Comparison of ENCODE assay signal across 27 cellular contexts in genomic region chr13:33651766-33652165, GRCh38.
A peak's percentile ranks its signal among the peaks of the same experiment; 100 is the strongest.
DNase-seq lines count a peak whose midpoint lies in the region; ATAC-seq, FAIRE-seq and TF ChIP-seq lines count a peak whose summit lies in the region.
"Had no signal": no experiment of that assay in that cellular context is flagged by ENCODE, and none has a peak within 500 bp of the region (broad histone marks: within the 10 kb centered on the region; RNA-seq: fewer than 3 reads in every experiment).

No MANE protein-coding gene starts in this region.

- FAIRE-seq in HTR-8/SVneo (lab: Jason Lieb, UNC), result peak; percentile 4
- FAIRE-seq: A549, D721Med, GM12878 had no signal

- H3K9me2 ChIP-seq in GM23338 (ENCODE audit: insufficient read depth) (no peaks in the 10 kb centered on the region), PC-9 (ENCODE audit: insufficient read depth) (no peaks in the 10 kb centered on the region)

- TF ChIP-seq CTCF in GM23338 (conservative IDR thresholded peaks at IDR 0.05; ENCODE audit: low read depth in 2 of 2) (no peak), PC-9 (conservative IDR thresholded peaks at IDR 0.05) (no peak), endodermal cell (conservative IDR thresholded peaks at IDR 0.05) (no peak)

- H3K27ac Mint-ChIP-seq in GM23338 (no peak overlapping the region), endodermal cell (no peak overlapping the region)
- H3K27ac Mint-ChIP-seq in stimulated activated naive B cell treated with anti-CD40 and anti-IgM and Interleukin-4, amounts not matched to agents 10 μg/mL and 1 μg/mL and 100 μg/mL, for 72 hours, result no peak overlapping the region
- no peak overlapping the region for H3K27ac Mint-ChIP-seq in activated CD4-positive, alpha-beta memory T cell treated with anti-CD3 and anti-CD28 coated beads for 36 hours
- H3K27ac Mint-ChIP-seq: CD14-positive monocyte; CD4-positive, alpha-beta T cell; CD8-positive, alpha-beta memory T cell; HFFc6 had no signal

- DNase-seq in GM23338 (ENCODE audit: low spot score), result no peak
- DNase-seq in HTR-8/SVneo (ENCODE audit: insufficient read length, low spot score), result no peak
- DNase-seq in PC-9, result no peak
- no peak for DNase-seq in endodermal cell
- DNase-seq in SHP77 (lab: John Stamatoyannopoulos, UW), result no peak
- no peak for DNase-seq in stimulated activated naive B cell treated with anti-CD40 and anti-IgM and Interleukin-4, amounts not matched to agents 10 μg/mL and 1 μg/mL and 100 μg/mL, for 72 hours
- DNase-seq in activated CD4-positive, alpha-beta memory T cell treated with anti-CD3 and anti-CD28 coated beads for 36 hours, result no peak
- DNase-seq: 8988T; ACHN; AML-193; BE2C; CD4-positive, alpha-beta T cell; CD8-positive, alpha-beta memory T cell; DMS 273 treated with DMSO at 0.1 percent for 48 hours; DMS79; EL; GDM1; GOT3; H7; HFFc6 had no signal

- POLR2A ChIA-PET in PC-9 (lab: Charles Lee; ENCODE audit: unreplicated experiment), result no interaction called here
- POLR2A ChIA-PET in activated CD4-positive, alpha-beta memory T cell treated with anti-CD3 and anti-CD28 coated beads for 36 hours (lab: Charles Lee), result no interaction called here

- H3K4me1 Mint-ChIP-seq in GM23338 (no peaks in the 10 kb centered on the region), endodermal cell (peaks cover 16% of the 10 kb centered on the region)
- no peaks in the 10 kb centered on the region for H3K4me1 Mint-ChIP-seq in stimulated activated naive B cell treated with anti-CD40 and anti-IgM and Interleukin-4, amounts not matched to agents 10 μg/mL and 1 μg/mL and 100 μg/mL, for 72 hours
- no peaks in the 10 kb centered on the region for H3K4me1 Mint-ChIP-seq in activated CD4-positive, alpha-beta memory T cell treated with anti-CD3 and anti-CD28 coated beads for 36 hours (ENCODE audit: low read depth)
- H3K4me1 Mint-ChIP-seq: CD14-positive monocyte; CD8-positive, alpha-beta memory T cell had no signal

- H3K79me2 ChIP-seq in GM23338 (replicated peaks; ENCODE audit: insufficient read depth) (no peaks in the 10 kb centered on the region), PC-9 (ENCODE audit: low read depth) (no peaks in the 10 kb centered on the region)

- H3K4me2 ChIP-seq in GM23338 (no peak overlapping the region), PC-9 (no peak overlapping the region)
- H3K4me2 ChIP-seq: A549; BLaER1 treated with 17β-estradiol and CSF1 and Interleukin-3, amounts not matched to agents 10 nM and 100 nM had no signal

- H3K27me3 ChIP-seq in GM23338 (ENCODE audit: insufficient read depth) (no peaks in the 10 kb centered on the region), PC-9 (ENCODE audit: insufficient read depth, low read depth) (no peaks in the 10 kb centered on the region), endodermal cell (ENCODE audit: control insufficient read depth, insufficient read depth, low read length, poor library complexity, severe bottlenecking) (no peaks in the 10 kb centered on the region)
- H3K27me3 ChIP-seq: BE2C; BLaER1 treated with 17β-estradiol and CSF1 and Interleukin-3, amounts not matched to agents 10 nM and 100 nM had no signal

- H3F3A ChIP-seq in GM23338 (replicated peaks; ENCODE audit: low read depth) (no peaks in the 10 kb centered on the region), PC-9 (ENCODE audit: insufficient read depth, low read depth) (no peaks in the 10 kb centered on the region)

- no peaks in the 10 kb centered on the region for H3K27me3 Mint-ChIP-seq in GM23338 (ENCODE audit: insufficient read depth, low read depth, poor library complexity)
- H3K27me3 Mint-ChIP-seq in endodermal cell (ENCODE audit: insufficient read depth), result no peaks in the 10 kb centered on the region
- peaks cover 0 to 12% of the 10 kb centered on the region in 2 donors for H3K27me3 Mint-ChIP-seq in stimulated activated naive B cell treated with anti-CD40 and anti-IgM and Interleukin-4, amounts not matched to agents 10 μg/mL and 1 μg/mL and 100 μg/mL, for 72 hours
- H3K27me3 Mint-ChIP-seq in activated CD4-positive, alpha-beta memory T cell treated with anti-CD3 and anti-CD28 coated beads for 36 hours, result no peaks in the 10 kb centered on the region

- BruUV-seq in PC-9 (replicated peaks; lab: Mats Ljungman, UMichigan), result no TSS peak

- H2AFZ ChIP-seq in GM23338 (peak overlapping the region; percentile 63; the same call in 1 of the 2 replicates), PC-9 (peak overlapping the region; percentile 40; the same call in 1 of the 2 replicates)

- no peaks in the 10 kb centered on the region for H3K9me3 ChIP-seq in PC-9 (ENCODE audit: insufficient read depth, low read depth)
- H3K9me3 ChIP-seq in endodermal cell (ENCODE audit: control insufficient read depth, low read length), result peaks cover 6% of the 10 kb centered on the region
- H3K9me3 ChIP-seq: A549; BE2C; BLaER1 treated with 17β-estradiol and CSF1 and Interleukin-3, amounts not matched to agents 10 nM and 100 nM had no signal

- 60 to 81% methylated on average over 1 to 3 of the region's 3 CpGs for WGBS in endodermal cell (ENCODE audit: insufficient coverage in 1 of 2, insufficient read length in 1 of 2), 2 experiments

- no peaks in the 10 kb centered on the region for H3K36me3 Mint-ChIP-seq in GM23338 (ENCODE audit: low read depth)
- no peaks in the 10 kb centered on the region for H3K36me3 Mint-ChIP-seq in endodermal cell (ENCODE audit: low read depth)
- H3K36me3 Mint-ChIP-seq in stimulated activated naive B cell treated with anti-CD40 and anti-IgM and Interleukin-4, amounts not matched to agents 10 μg/mL and 1 μg/mL and 100 μg/mL, for 72 hours, result no peaks in the 10 kb centered on the region
- no peaks in the 10 kb centered on the region for H3K36me3 Mint-ChIP-seq in activated CD4-positive, alpha-beta memory T cell treated with anti-CD3 and anti-CD28 coated beads for 36 hours
- H3K36me3 Mint-ChIP-seq: CD14-positive monocyte; CD8-positive, alpha-beta memory T cell had no signal

- no peak overlapping the region for H3K4me3 ChIP-seq in GM23338
- H3K4me3 ChIP-seq in PC-9, result no peak overlapping the region
- H3K4me3 ChIP-seq in endodermal cell (ENCODE audit: low read length), result peak overlapping the region; percentile 22
- H3K4me3 ChIP-seq: A549; BLaER1 treated with 17β-estradiol and CSF1 and Interleukin-3, amounts not matched to agents 10 nM and 100 nM; GM12878 had no signal

- H3K4me3 Mint-ChIP-seq in GM23338, result no peak overlapping the region
- no peak overlapping the region for H3K4me3 Mint-ChIP-seq in endodermal cell
- H3K4me3 Mint-ChIP-seq in stimulated activated naive B cell treated with anti-CD40 and anti-IgM and Interleukin-4, amounts not matched to agents 10 μg/mL and 1 μg/mL and 100 μg/mL, for 72 hours, result no peak overlapping the region
- H3K4me3 Mint-ChIP-seq in activated CD4-positive, alpha-beta memory T cell treated with anti-CD3 and anti-CD28 coated beads for 36 hours, result no peak overlapping the region
- H3K4me3 Mint-ChIP-seq: CD14-positive monocyte; CD4-positive, alpha-beta T cell; CD8-positive, alpha-beta memory T cell; HFFc6 had no signal

- H3K4me1 ChIP-seq in GM23338 (ENCODE audit: insufficient read depth) (no peaks in the 10 kb centered on the region), PC-9 (replicated peaks; ENCODE audit: insufficient read depth) (peaks cover 8% of the 10 kb centered on the region; the same call in 1 of the 2 replicates), endodermal cell (ENCODE audit: control insufficient read depth, insufficient read depth, low read length) (peaks cover 3% of the 10 kb centered on the region)
- H3K4me1 ChIP-seq: BE2C; BLaER1 treated with 17β-estradiol and CSF1 and Interleukin-3, amounts not matched to agents 10 nM and 100 nM had no signal

- ATAC-seq in GM23338, result no peak
- no peak for ATAC-seq in stimulated activated naive B cell treated with anti-CD40 and anti-IgM and Interleukin-4, amounts not matched to agents 10 μg/mL and 1 μg/mL and 100 μg/mL, for 72 hours (replicated peaks)
- no peak for ATAC-seq in GM18868 (IDR thresholded peaks at IDR 0.05; ENCODE audit: unreplicated experiment)
- ATAC-seq: A549, GM12878, HCT116 had no signal

- no peak overlapping the region for H3K9ac ChIP-seq in endodermal cell (ENCODE audit: extremely low read depth, low read length, poor library complexity, severe bottlenecking)
- H3K9ac ChIP-seq: BLaER1 treated with 17β-estradiol and CSF1 and Interleukin-3, amounts not matched to agents 10 nM and 100 nM had no signal

- intact Hi-C loops in PC-9 (cut with micrococcal nuclease; ENCODE audit: unreplicated experiment), result no loop called here
- intact Hi-C loops in activated CD4-positive, alpha-beta memory T cell treated with anti-CD3 and anti-CD28 coated beads for 36 hours (cut with micrococcal nuclease), result no loop called here

- no peaks in the 10 kb centered on the region for H3K36me3 ChIP-seq in GM23338 (ENCODE audit: insufficient read depth)
- no peaks in the 10 kb centered on the region for H3K36me3 ChIP-seq in PC-9 (ENCODE audit: low read depth)
- H3K36me3 ChIP-seq in endodermal cell (ENCODE audit: control insufficient read depth, insufficient read depth, low read length), result no peaks in the 10 kb centered on the region
- H3K36me3 ChIP-seq: BE2C; BLaER1 treated with 17β-estradiol and CSF1 and Interleukin-3, amounts not matched to agents 10 nM and 100 nM had no signal

- H3K9me3 Mint-ChIP-seq in GM23338 (no peaks in the 10 kb centered on the region), endodermal cell (peaks cover 4% of the 10 kb centered on the region)
- no peaks in the 10 kb centered on the region for H3K9me3 Mint-ChIP-seq in stimulated activated naive B cell treated with anti-CD40 and anti-IgM and Interleukin-4, amounts not matched to agents 10 μg/mL and 1 μg/mL and 100 μg/mL, for 72 hours
- no peaks in the 10 kb centered on the region for H3K9me3 Mint-ChIP-seq in activated CD4-positive, alpha-beta memory T cell treated with anti-CD3 and anti-CD28 coated beads for 36 hours
- H3K9me3 Mint-ChIP-seq: CD4-positive, alpha-beta T cell; CD8-positive, alpha-beta memory T cell; HFFc6 had no signal

- H4K20me1 ChIP-seq in GM23338 (replicated peaks; ENCODE audit: insufficient read depth) (no peaks in the 10 kb centered on the region), PC-9 (ENCODE audit: insufficient read depth) (no peaks in the 10 kb centered on the region)
- H4K20me1 ChIP-seq: BLaER1 treated with 17β-estradiol and CSF1 and Interleukin-3, amounts not matched to agents 10 nM and 100 nM had no signal

- CTCF ChIA-PET in PC-9 (lab: Charles Lee), result no interaction called here
- CTCF ChIA-PET in activated CD4-positive, alpha-beta memory T cell treated with anti-CD3 and anti-CD28 coated beads for 36 hours (lab: Charles Lee), result interaction anchor here (1.1 to 1.4 kb wide), 2 partner anchors 22 to 70 kb away, joined by 3 read pairs; no protein-coding TSS in a partner anchor

- H3K27ac ChIP-seq in GM23338 (ENCODE audit: low read depth) (no peak overlapping the region), PC-9 (no peak overlapping the region), endodermal cell (ENCODE audit: low read depth, low read length) (no peak overlapping the region)
- H3K27ac ChIP-seq: A549; BLaER1 treated with 17β-estradiol and CSF1 and Interleukin-3, amounts not matched to agents 10 nM and 100 nM had no signal

TF ChIP-seq in GM23338, 12 proteins besides CTCF, POLR2A, EP300 and RAD21 (continues in another document):
- TF ChIP-seq STAT1 (IDR thresholded peaks at IDR 0.05; ENCODE audit: unreplicated experiment), result no peak
- TF ChIP-seq NANOG (IDR thresholded peaks at IDR 0.05; ENCODE audit: borderline replicate concordance), result no peak
